In genomic region chr5:168920019-168920813, GRCh38 we compare ENCODE assay signal across 2 cellular contexts.
TF ChIP-seq lines count a peak whose summit lies in the region.

No MANE protein-coding gene starts in this region.

TF ChIP-seq in HepG2, 621 proteins besides CTCF, POLR2A, EP300 and RAD21:
- TF ChIP-seq ZSCAN30 (CRISPR knock-in tag; IDR thresholded peaks at IDR 0.05) (no peak), SMAD1 (CRISPR knock-in tag; IDR thresholded peaks at IDR 0.05; ENCODE audit: borderline replicate concordance, low read depth) (no peak)

TF ChIP-seq in GM12878, 131 proteins besides CTCF, POLR2A, EP300 and RAD21:
- peak; percentile 61 for TF ChIP-seq SPI1 (IDR thresholded peaks at IDR 0.05; ENCODE audit: borderline replicate concordance, insufficient read depth, low read depth, low read length)
- TF ChIP-seq NBN (IDR thresholded peaks at IDR 0.05) = no peak
